ENCODE assay signal across 8 cellular contexts in the genomic region with DNA sequence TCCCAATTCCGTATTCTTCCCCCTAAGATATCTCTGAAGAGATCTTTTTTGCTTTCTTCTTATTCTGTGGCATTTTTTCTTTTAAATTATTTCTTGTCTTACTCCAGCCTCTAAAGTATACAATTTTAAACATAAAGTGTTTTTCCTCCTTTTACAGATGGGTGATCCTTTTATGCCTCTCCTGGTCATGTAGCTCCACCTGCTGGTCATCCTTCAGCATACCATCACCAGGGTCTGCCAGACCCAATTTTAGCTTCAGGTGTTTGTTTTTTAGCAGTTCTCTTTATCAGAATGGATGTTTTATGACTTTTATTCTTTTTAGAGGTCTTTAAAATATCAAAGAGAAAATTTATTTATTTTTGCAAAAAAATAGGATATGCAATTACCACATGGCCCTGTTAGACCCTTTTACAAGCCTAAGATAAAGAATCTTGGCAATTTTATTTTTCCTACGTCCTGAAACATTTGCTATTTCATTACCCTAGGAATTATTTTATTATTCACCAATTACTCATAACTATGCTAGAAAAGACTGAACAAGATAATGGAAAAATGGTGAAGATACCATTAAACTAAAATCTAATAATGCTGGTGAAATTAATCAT. TPM values are rescaled to one million over a fixed set of nuclear protein-coding genes. Genes with fewer than 3 reads are reported as not detected.
DNase-seq lines count a peak whose midpoint lies in the region; ATAC-seq, FAIRE-seq and TF ChIP-seq lines count a peak whose summit lies in the region.

No MANE protein-coding gene starts in this region.

- H3K4me3 Mint-ChIP-seq in activated T-helper 2 cell treated with anti-CD3 and anti-CD28 coated beads, Interferon-gamma antibody, Interleukin-2, Interleukin-4, amounts not matched to agents 10 μg/mL and 5 μg/mL and 100 μg/mL, durations not matched to agents 14 hours and 24 hours and 36 hours (ENCODE audit: low read depth), result no peak overlapping the region

- H3K9me3 ChIP-seq in vagina, result no peaks in the 10 kb centered on the region

- peaks cover 5% of the 10 kb centered on the region for H3K36me3 Mint-ChIP-seq in activated T-helper 2 cell treated with anti-CD3 and anti-CD28 coated beads, Interferon-gamma antibody, Interleukin-2, Interleukin-4, amounts not matched to agents 10 μg/mL and 5 μg/mL and 100 μg/mL, durations not matched to agents 14 hours and 24 hours and 36 hours (ENCODE audit: low read depth)

- H3K27me3 Mint-ChIP-seq in activated T-helper 2 cell treated with anti-CD3 and anti-CD28 coated beads, Interferon-gamma antibody, Interleukin-2, Interleukin-4, amounts not matched to agents 10 μg/mL and 5 μg/mL and 100 μg/mL, durations not matched to agents 14 hours and 24 hours and 36 hours (ENCODE audit: low read depth), result no peaks in the 10 kb centered on the region

- no peak for TF ChIP-seq POLR2A in vagina (IDR thresholded peaks at IDR 0.05)

- peak; percentile 75 for ATAC-seq in GM19455 (IDR thresholded peaks at IDR 0.05; ENCODE audit: unreplicated experiment)

- peak; percentile 84 for FAIRE-seq in frontal cortex (lab: Jason Lieb, UNC)

- H3K4me1 Mint-ChIP-seq in activated T-helper 2 cell treated with anti-CD3 and anti-CD28 coated beads, Interferon-gamma antibody, Interleukin-2, Interleukin-4, amounts not matched to agents 10 μg/mL and 5 μg/mL and 100 μg/mL, durations not matched to agents 14 hours and 24 hours and 36 hours (ENCODE audit: low read depth), result peaks cover 7% of the 10 kb centered on the region

- no peak overlapping the region for H3K27ac ChIP-seq in vagina

- H3K4me3 ChIP-seq in vagina, result no peak overlapping the region

- H3K27ac Mint-ChIP-seq in activated T-helper 2 cell treated with anti-CD3 and anti-CD28 coated beads, Interferon-gamma antibody, Interleukin-2, Interleukin-4, amounts not matched to agents 10 μg/mL and 5 μg/mL and 100 μg/mL, durations not matched to agents 14 hours and 24 hours and 36 hours, result no peak overlapping the region

- no peaks in the 10 kb centered on the region for H3K4me1 ChIP-seq in vagina

- H3K27me3 ChIP-seq in vagina, result no peaks in the 10 kb centered on the region

- peak; percentile 81 to 90 (median 87) for TF ChIP-seq CTCF in vagina (IDR thresholded peaks at IDR 0.05)

- H3K36me3 ChIP-seq in vagina, result no peaks in the 10 kb centered on the region

- intact Hi-C loops in activated T-helper 2 cell treated with anti-CD3 and anti-CD28 coated beads, Interferon-gamma antibody, Interleukin-2, Interleukin-4, amounts not matched to agents 10 μg/mL and 5 μg/mL and 100 μg/mL, durations not matched to agents 14 hours and 24 hours and 36 hours (cut with micrococcal nuclease), result loop anchor here (1.0 to 10.0 kb wide), 6 partner anchors 99 to 807 kb away; a partner anchor contains a TSS
- intact Hi-C loops in posterior cingulate gyrus (cut with DNase I), result loop anchor here (1.0 to 10.0 kb wide), 4 partner anchors 237 to 1464 kb away; a partner anchor contains a TSS
- intact Hi-C loops in vagina (cut with DNase I), result no loop called here

- no peaks in the 10 kb centered on the region for H3K9me3 Mint-ChIP-seq in activated T-helper 2 cell treated with anti-CD3 and anti-CD28 coated beads, Interferon-gamma antibody, Interleukin-2, Interleukin-4, amounts not matched to agents 10 μg/mL and 5 μg/mL and 100 μg/mL, durations not matched to agents 14 hours and 24 hours and 36 hours

- peak; percentile 42 for DNase-seq in COLO829 (ENCODE audit: low spot score)
- DNase-seq in HuH-7 (ENCODE audit: low spot score), result peak; percentile 15
- DNase-seq in RPMI7951 (ENCODE audit: low read depth), result peak; percentile 51
- DNase-seq in activated T-helper 2 cell treated with anti-CD3 and anti-CD28 coated beads, Interferon-gamma antibody, Interleukin-2, Interleukin-4, amounts not matched to agents 10 μg/mL and 5 μg/mL and 100 μg/mL, durations not matched to agents 14 hours and 24 hours and 36 hours (ENCODE audit: low spot score), result peak; percentile 21
- peak; percentile 1 to 22 for DNase-seq in frontal cortex (ENCODE audit: low spot score in 2 of 2)
- peak in 6 of 10 donors; percentile 16 to 86 (median 56) for DNase-seq in posterior cingulate gyrus
- DNase-seq in vagina (ENCODE audit: extremely low spot score in 2 of 2), result no peak

RNA-seq across cellular contexts. Expression of a gene that starts 55.4 kb away (rescaled TPM):
- total RNA-seq in RPMI7951 (2014; rRNA removed; shearing (Covaris generic)), result 18.5 and 19.9 TPM in 2 replicates
- 29.4 and 29.6 TPM in 2 replicates for total RNA-seq in activated T-helper 2 cell treated with anti-CD3 and anti-CD28 coated beads, Interferon-gamma antibody, Interleukin-2, Interleukin-4, amounts not matched to agents 10 μg/mL and 5 μg/mL and 100 μg/mL, durations not matched to agents 14 hours and 24 hours and 36 hours
- 50.1 TPM for total RNA-seq in frontal cortex
- 34.4 TPM for total RNA-seq in vagina

RNA-seq across cellular contexts. Expression of a gene that starts 55.6 kb away (rescaled TPM):
- total RNA-seq in RPMI7951 (2014; rRNA removed; shearing (Covaris generic)), result 16.7 and 19.5 TPM in 2 replicates
- 29.1 and 32.3 TPM in 2 replicates for total RNA-seq in activated T-helper 2 cell treated with anti-CD3 and anti-CD28 coated beads, Interferon-gamma antibody, Interleukin-2, Interleukin-4, amounts not matched to agents 10 μg/mL and 5 μg/mL and 100 μg/mL, durations not matched to agents 14 hours and 24 hours and 36 hours
- 76.2 TPM for total RNA-seq in frontal cortex
- 59.9 TPM for total RNA-seq in vagina

Comparison
In these comparisons a context has a peak if more than half of its experiments do, and no peak if none do; other contexts are left out.
1. DNase-seq: peak in COLO829 (single experiment), HuH-7 (single experiment), RPMI7951 (single experiment), activated T-helper 2 cell treated with anti-CD3 and anti-CD28 coated beads, Interferon-gamma antibody, Interleukin-2, Interleukin-4, amounts not matched to agents 10 μg/mL and 5 μg/mL and 100 μg/mL, durations not matched to agents 14 hours and 24 hours and 36 hours (single experiment), frontal cortex (2 of 2) and posterior cingulate gyrus (6 of 10); none in vagina (0 of 2).